ENCODE assay signal across 9 cellular contexts in the genomic region with DNA sequence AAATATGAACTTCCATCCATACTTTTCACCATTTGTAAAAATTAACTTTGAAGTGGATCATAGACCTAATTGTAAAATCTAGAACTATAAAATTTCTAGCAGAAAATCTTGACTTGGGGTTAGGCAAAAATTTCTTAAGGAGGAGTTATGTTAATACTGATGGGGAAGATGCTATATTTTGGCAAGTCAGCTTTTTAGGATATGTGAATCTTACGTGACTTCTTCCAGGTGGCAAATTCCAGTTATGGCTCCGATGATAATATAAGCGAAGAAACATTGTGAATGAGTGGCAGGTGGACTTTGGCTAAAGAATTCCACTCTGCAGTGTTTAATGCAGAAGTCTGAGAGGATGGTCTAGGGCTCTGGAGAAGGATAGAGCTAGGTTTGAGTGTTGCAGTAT. TPM values are rescaled to one million over a fixed set of nuclear protein-coding genes. Genes with fewer than 3 reads are reported as not detected.
A peak's percentile ranks its signal among the peaks of the same experiment; 100 is the strongest.
DNase-seq lines count a peak whose midpoint lies in the region; ATAC-seq and TF ChIP-seq lines count a peak whose summit lies in the region.
"Had no signal": no experiment of that assay in that cellular context is flagged by ENCODE, and none has a peak within 500 bp of the region (broad histone marks: within the 10 kb centered on the region; RNA-seq: fewer than 3 reads in every experiment).

No MANE protein-coding gene starts in this region.

- peak overlapping the region; percentile 69 for H3K4me2 ChIP-seq in OCI-LY1 (ENCODE audit: low read length)

- H3K27ac Mint-ChIP-seq in activated T-cell treated with anti-CD3 and anti-CD28 coated beads, Interleukin-2, amount 50 U/mL, for 24 hours = peak overlapping the region; percentile 88
- no peak overlapping the region for H3K27ac Mint-ChIP-seq in stimulated activated effector memory CD8-positive, alpha-beta T cell treated with anti-CD3 and anti-CD28 coated beads, Interleukin-12 subunit alpha, Interleukin-12 subunit beta, amount 100 ng/mL, for 72 hours

- H3K4me1 Mint-ChIP-seq in activated T-cell treated with anti-CD3 and anti-CD28 coated beads, Interleukin-2, amount 50 U/mL, for 24 hours (ENCODE audit: low read depth) = peaks cover 27% of the 10 kb centered on the region
- H3K4me1 Mint-ChIP-seq in stimulated activated effector memory CD8-positive, alpha-beta T cell treated with anti-CD3 and anti-CD28 coated beads, Interleukin-12 subunit alpha, Interleukin-12 subunit beta, amount 100 ng/mL, for 72 hours = peaks cover 9% of the 10 kb centered on the region

- H2AFZ ChIP-seq in OCI-LY1 (ENCODE audit: low read length) = no peak overlapping the region

- peaks cover 39% of the 10 kb centered on the region for H3K27me3 Mint-ChIP-seq in activated T-cell treated with anti-CD3 and anti-CD28 coated beads, Interleukin-2, amount 50 U/mL, for 24 hours

- peaks cover 25% of the 10 kb centered on the region for H3K36me3 ChIP-seq in OCI-LY1 (ENCODE audit: insufficient read depth, low read length)
- H3K36me3 ChIP-seq in ectodermal cell (ENCODE audit: control insufficient read depth, insufficient read depth, low read length) = no peaks in the 10 kb centered on the region

- peaks cover 31% of the 10 kb centered on the region for H3K4me1 ChIP-seq in OCI-LY1 (ENCODE audit: insufficient read depth, low read length, severe bottlenecking)
- H3K4me1 ChIP-seq in ectodermal cell (ENCODE audit: control insufficient read depth, insufficient read depth, low read length) = peaks cover 3% of the 10 kb centered on the region

- H3K4me3 ChIP-seq in OCI-LY1 (ENCODE audit: low read depth, low read length, poor library complexity, severe bottlenecking) (peak overlapping the region; percentile 94), ectodermal cell (ENCODE audit: insufficient read depth, low read depth, low read length) (peak overlapping the region; percentile 43)

- WGBS in ectodermal cell, 2 experiments = 91 to 94% methylated on average over 3 of the region's 3 CpGs

- H3K4me3 Mint-ChIP-seq in activated T-cell treated with anti-CD3 and anti-CD28 coated beads, Interleukin-2, amount 50 U/mL, for 24 hours = peak overlapping the region; percentile 85
- peak overlapping the region; percentile 74 for H3K4me3 Mint-ChIP-seq in stimulated activated effector memory CD8-positive, alpha-beta T cell treated with anti-CD3 and anti-CD28 coated beads, Interleukin-12 subunit alpha, Interleukin-12 subunit beta, amount 100 ng/mL, for 72 hours

- no peaks in the 10 kb centered on the region for H3K9me2 ChIP-seq in OCI-LY1 (ENCODE audit: low read depth, low read length)

- intact Hi-C loops in posterior vena cava (cut with DNase I) = no loop called here

- H3K27ac ChIP-seq in OCI-LY1 (ENCODE audit: low read depth, low read length, poor library complexity, severe bottlenecking) (no peak overlapping the region), ectodermal cell (ENCODE audit: insufficient read depth, low read depth, low read length, poor library complexity, severe bottlenecking) (no peak overlapping the region)

- H3K9me3 Mint-ChIP-seq in activated T-cell treated with anti-CD3 and anti-CD28 coated beads, Interleukin-2, amount 50 U/mL, for 24 hours = peaks cover 1% of the 10 kb centered on the region
- H3K9me3 Mint-ChIP-seq in stimulated activated effector memory CD8-positive, alpha-beta T cell treated with anti-CD3 and anti-CD28 coated beads, Interleukin-12 subunit alpha, Interleukin-12 subunit beta, amount 100 ng/mL, for 72 hours = no peaks in the 10 kb centered on the region

- H4K20me1 ChIP-seq in OCI-LY1 (ENCODE audit: insufficient read depth, low read length) = no peaks in the 10 kb centered on the region

- peaks cover 43% of the 10 kb centered on the region for H3K36me3 Mint-ChIP-seq in activated T-cell treated with anti-CD3 and anti-CD28 coated beads, Interleukin-2, amount 50 U/mL, for 24 hours (ENCODE audit: low read depth)
- peaks cover 27% of the 10 kb centered on the region for H3K36me3 Mint-ChIP-seq in stimulated activated effector memory CD8-positive, alpha-beta T cell treated with anti-CD3 and anti-CD28 coated beads, Interleukin-12 subunit alpha, Interleukin-12 subunit beta, amount 100 ng/mL, for 72 hours

- no peak for DNase-seq in activated T-cell treated with anti-CD3 and anti-CD28 coated beads, Interleukin-2, amount 50 U/mL, for 24 hours
- no peak for DNase-seq in activated T-cell treated with anti-CD3 and anti-CD28 coated beads, Interleukin-2, amount 50 U/mL, for 1 hour
- no peak for DNase-seq in stimulated activated effector memory CD8-positive, alpha-beta T cell treated with anti-CD3 and anti-CD28 coated beads, Interleukin-12 subunit alpha, Interleukin-12 subunit beta, amount 100 ng/mL, for 72 hours (ENCODE audit: low spot score in 2 of 2)
- DNase-seq in NCI-H1092 (lab: John Stamatoyannopoulos, UW) (no peak), posterior vena cava (ENCODE audit: low spot score) (no peak), NCI-H2196 (lab: John Stamatoyannopoulos, UW; ENCODE audit: unreplicated experiment) (no peak)
- DNase-seq: midbrain had no signal

- H3K9me3 ChIP-seq in OCI-LY1 (ENCODE audit: low read length) (no peaks in the 10 kb centered on the region), ectodermal cell (ENCODE audit: control insufficient read depth, low read length) (no peaks in the 10 kb centered on the region)

- H3K9ac ChIP-seq in OCI-LY1 (ENCODE audit: low read length) = peak overlapping the region; percentile 79

- H3K27me3 ChIP-seq in OCI-LY1 (ENCODE audit: insufficient read depth, low read length) (no peaks in the 10 kb centered on the region), ectodermal cell (ENCODE audit: control insufficient read depth, insufficient read depth, low read length, poor library complexity, severe bottlenecking) (peaks cover 11% of the 10 kb centered on the region)

- H3F3A ChIP-seq in OCI-LY1 (ENCODE audit: insufficient read depth, low read length) = no peaks in the 10 kb centered on the region

- no peak for ATAC-seq in stimulated activated effector memory CD8-positive, alpha-beta T cell treated with anti-CD3 and anti-CD28 coated beads, Interleukin-12 subunit alpha, Interleukin-12 subunit beta, amount 100 ng/mL, for 72 hours

- peaks cover 28% of the 10 kb centered on the region for H3K79me2 ChIP-seq in OCI-LY1 (ENCODE audit: insufficient read depth, low read length)

- no peak for TF ChIP-seq CTCF in OCI-LY1 (IDR thresholded peaks at IDR 0.05; ENCODE audit: low read length)

RNA-seq across cellular contexts. Expression of a gene that starts 1.5 kb away (rescaled TPM):
- 23.1 TPM for polyA plus RNA-seq in ectodermal cell (2013, experiment 1 of 4)
- 21.6 TPM for polyA plus RNA-seq in ectodermal cell (2013, experiment 2 of 4)
- polyA plus RNA-seq in ectodermal cell (2013, experiment 3 of 4) = 17.4 TPM
- polyA plus RNA-seq in ectodermal cell (2013, experiment 4 of 4) = 18.3 TPM
- 10 to 100 TPM; 15.1 to 15.2 TPM for total RNA-seq in posterior vena cava
